23 cellular contexts compared by ENCODE assay signal in genomic region chr15:42048821-42049200, GRCh38. TPM values are rescaled to one million over a fixed set of nuclear protein-coding genes. Genes with fewer than 3 reads are reported as not detected.
"Had no signal": no experiment of that assay in that cellular context is flagged by ENCODE, and none has a peak within 500 bp of the region (broad histone marks: within the 10 kb centered on the region; RNA-seq: fewer than 3 reads in every experiment).

No MANE protein-coding gene starts in this region.

- H3K36me3 ChIP-seq: gastroesophageal sphincter, heart right ventricle, left ventricle myocardium inferior, prostate gland, thyroid gland had no signal

- DNase-seq: activated B cell treated with CpG ODN at 0.5 μM for 24 hours; activated CD4-positive, alpha-beta T cell treated with anti-CD3 and anti-CD28 coated beads for 48 hours; activated CD8-positive, alpha-beta memory T cell treated with anti-CD3 and anti-CD28 coated beads, Interleukin-2, amount 50 U/mL, for 48 hours; activated CD8-positive, alpha-beta T cell treated with anti-CD3 and anti-CD28 coated beads for 36 hours; activated gamma-delta T cell treated with Interleukin-2 at 50 U/mL for 16 hours; activated naive CD8-positive, alpha-beta T cell treated with anti-CD3 and anti-CD28 coated beads for 36 hours; activated T-cell treated with anti-CD3 and anti-CD28 coated beads, Interleukin-2, amount 50 U/mL, for 72 hours; amygdala; body of pancreas; cortex of kidney; effector CD4-positive, alpha-beta T cell; heart right ventricle; kidney; left ventricle myocardium inferior; T-helper 2 cell; thyroid gland had no signal

- H3K27ac Mint-ChIP-seq: activated B cell treated with CpG ODN at 0.5 μM for 24 hours; activated CD8-positive, alpha-beta T cell treated with anti-CD3 and anti-CD28 coated beads for 36 hours; activated naive CD8-positive, alpha-beta T cell treated with anti-CD3 and anti-CD28 coated beads for 36 hours; activated T-cell treated with anti-CD3 and anti-CD28 coated beads, Interleukin-2, amount 50 U/mL, for 72 hours; nephron; stimulated activated effector memory CD8-positive, alpha-beta T cell treated with anti-CD3 and anti-CD28 coated beads, Interleukin-12 subunit alpha, Interleukin-12 subunit beta, amount 100 ng/mL, for 72 hours had no signal

- H3K9me3 ChIP-seq: body of pancreas, gastroesophageal sphincter, heart right ventricle, left ventricle myocardium inferior, prostate gland, thyroid gland had no signal

- ATAC-seq: activated CD8-positive, alpha-beta T cell treated with anti-CD3 and anti-CD28 coated beads for 36 hours; activated T-cell treated with anti-CD3 and anti-CD28 coated beads, Interleukin-2, amount 50 U/mL, for 72 hours; body of pancreas; gastroesophageal sphincter had no signal

- H3K4me3 Mint-ChIP-seq: activated B cell treated with CpG ODN at 0.5 μM for 24 hours; activated CD8-positive, alpha-beta T cell treated with anti-CD3 and anti-CD28 coated beads for 36 hours; activated naive CD8-positive, alpha-beta T cell treated with anti-CD3 and anti-CD28 coated beads for 36 hours; activated T-cell treated with anti-CD3 and anti-CD28 coated beads, Interleukin-2, amount 50 U/mL, for 72 hours; nephron; stimulated activated effector memory CD8-positive, alpha-beta T cell treated with anti-CD3 and anti-CD28 coated beads, Interleukin-12 subunit alpha, Interleukin-12 subunit beta, amount 100 ng/mL, for 72 hours had no signal

- H3K27me3 ChIP-seq: body of pancreas, gastroesophageal sphincter, heart right ventricle, thyroid gland had no signal

- H3K27ac ChIP-seq: body of pancreas, gastroesophageal sphincter, heart right ventricle, left ventricle myocardium inferior, prostate gland, thyroid gland had no signal

- H3K4me3 ChIP-seq: body of pancreas, gastroesophageal sphincter, heart right ventricle, left ventricle myocardium inferior, prostate gland, thyroid gland had no signal

- H3K4me1 Mint-ChIP-seq: activated B cell treated with CpG ODN at 0.5 μM for 24 hours; activated naive CD8-positive, alpha-beta T cell treated with anti-CD3 and anti-CD28 coated beads for 36 hours had no signal

- H3K27me3 Mint-ChIP-seq: activated CD8-positive, alpha-beta T cell treated with anti-CD3 and anti-CD28 coated beads for 36 hours; activated naive CD8-positive, alpha-beta T cell treated with anti-CD3 and anti-CD28 coated beads for 36 hours had no signal

- H3K4me1 ChIP-seq: gastroesophageal sphincter had no signal

- H3K9me3 Mint-ChIP-seq: activated B cell treated with CpG ODN at 0.5 μM for 24 hours; activated CD8-positive, alpha-beta T cell treated with anti-CD3 and anti-CD28 coated beads for 36 hours; activated naive CD8-positive, alpha-beta T cell treated with anti-CD3 and anti-CD28 coated beads for 36 hours; activated T-cell treated with anti-CD3 and anti-CD28 coated beads, Interleukin-2, amount 50 U/mL, for 72 hours; nephron; stimulated activated effector memory CD8-positive, alpha-beta T cell treated with anti-CD3 and anti-CD28 coated beads, Interleukin-12 subunit alpha, Interleukin-12 subunit beta, amount 100 ng/mL, for 72 hours had no signal

- H3K36me3 Mint-ChIP-seq: activated naive CD8-positive, alpha-beta T cell treated with anti-CD3 and anti-CD28 coated beads for 36 hours; stimulated activated effector memory CD8-positive, alpha-beta T cell treated with anti-CD3 and anti-CD28 coated beads, Interleukin-12 subunit alpha, Interleukin-12 subunit beta, amount 100 ng/mL, for 72 hours had no signal

- FAIRE-seq: kidney, TTC549 had no signal

RNA-seq across cellular contexts. Expression of gene PLA2G4E, which starts 28.0 kb away (rescaled TPM):
- total RNA-seq: activated B cell treated with CpG ODN at 0.5 μM for 24 hours; activated CD8-positive, alpha-beta T cell treated with anti-CD3 and anti-CD28 coated beads for 36 hours; activated naive CD8-positive, alpha-beta T cell treated with anti-CD3 and anti-CD28 coated beads for 36 hours; activated T-cell treated with anti-CD3 and anti-CD28 coated beads, Interleukin-2, amount 50 U/mL, for 72 hours; body of pancreas; kidney; left ventricle myocardium inferior; mesenteric fat pad; thyroid gland; urinary bladder had no signal

RNA-seq across cellular contexts. Expression of gene PLA2G4D, which starts 45.6 kb away (rescaled TPM):
- total RNA-seq: activated B cell treated with CpG ODN at 0.5 μM for 24 hours; activated CD8-positive, alpha-beta T cell treated with anti-CD3 and anti-CD28 coated beads for 36 hours; activated naive CD8-positive, alpha-beta T cell treated with anti-CD3 and anti-CD28 coated beads for 36 hours; activated T-cell treated with anti-CD3 and anti-CD28 coated beads, Interleukin-2, amount 50 U/mL, for 72 hours; body of pancreas; gastroesophageal sphincter; heart right ventricle; kidney; left ventricle myocardium inferior; mesenteric fat pad; thyroid gland; urinary bladder had no signal
